ENCODE assay signal across 1 cellular context in the genomic region with DNA sequence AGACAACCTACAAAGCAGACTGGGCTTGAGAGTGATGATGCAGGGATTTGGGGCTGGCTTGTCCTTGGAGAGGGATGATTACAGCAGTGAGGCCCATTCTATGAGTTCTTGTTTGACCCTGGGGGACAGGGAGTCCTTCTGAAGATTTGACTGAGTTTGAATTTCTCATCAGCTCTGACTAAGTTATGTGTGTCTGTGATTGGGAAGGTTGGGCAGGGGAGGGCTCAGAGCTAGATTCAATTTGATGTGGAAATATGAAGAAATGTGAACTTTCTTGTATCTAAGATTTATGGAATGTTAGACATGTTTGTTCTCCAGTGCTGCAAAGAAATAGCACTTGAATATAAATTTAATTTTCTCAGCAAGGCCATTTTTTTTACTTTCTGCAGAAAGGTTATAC.
TF ChIP-seq lines count a peak whose summit lies in the region.

No MANE protein-coding gene starts in this region.

TF ChIP-seq in SK-N-SH, 30 proteins besides CTCF, POLR2A, EP300 and RAD21 (continued from another document):
- TF ChIP-seq, protein P1, sequence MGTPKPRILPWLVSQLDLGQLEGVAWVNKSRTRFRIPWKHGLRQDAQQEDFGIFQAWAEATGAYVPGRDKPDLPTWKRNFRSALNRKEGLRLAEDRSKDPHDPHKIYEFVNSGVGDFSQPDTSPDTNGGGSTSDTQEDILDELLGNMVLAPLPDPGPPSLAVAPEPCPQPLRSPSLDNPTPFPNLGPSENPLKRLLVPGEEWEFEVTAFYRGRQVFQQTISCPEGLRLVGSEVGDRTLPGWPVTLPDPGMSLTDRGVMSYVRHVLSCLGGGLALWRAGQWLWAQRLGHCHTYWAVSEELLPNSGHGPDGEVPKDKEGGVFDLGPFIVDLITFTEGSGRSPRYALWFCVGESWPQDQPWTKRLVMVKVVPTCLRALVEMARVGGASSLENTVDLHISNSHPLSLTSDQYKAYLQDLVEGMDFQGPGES (IDR thresholded peaks at IDR 0.05; ENCODE audit: low read depth, low read length) = no peak
- TF ChIP-seq TAF1 (IDR thresholded peaks at IDR 0.05; ENCODE audit: borderline replicate concordance, low read depth, low read length) = no peak
- no peak for TF ChIP-seq TCF12 (IDR thresholded peaks at IDR 0.05)
- TF ChIP-seq, protein P2, sequence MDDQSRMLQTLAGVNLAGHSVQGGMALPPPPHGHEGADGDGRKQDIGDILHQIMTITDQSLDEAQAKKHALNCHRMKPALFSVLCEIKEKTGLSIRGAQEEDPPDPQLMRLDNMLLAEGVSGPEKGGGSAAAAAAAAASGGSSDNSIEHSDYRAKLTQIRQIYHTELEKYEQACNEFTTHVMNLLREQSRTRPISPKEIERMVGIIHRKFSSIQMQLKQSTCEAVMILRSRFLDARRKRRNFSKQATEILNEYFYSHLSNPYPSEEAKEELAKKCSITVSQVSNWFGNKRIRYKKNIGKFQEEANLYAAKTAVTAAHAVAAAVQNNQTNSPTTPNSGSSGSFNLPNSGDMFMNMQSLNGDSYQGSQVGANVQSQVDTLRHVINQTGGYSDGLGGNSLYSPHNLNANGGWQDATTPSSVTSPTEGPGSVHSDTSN (IDR thresholded peaks at IDR 0.05) = no peak
- no peak for TF ChIP-seq CHD2 (IDR thresholded peaks at IDR 0.05; ENCODE audit: low read length, partially characterized antibody)
- TF ChIP-seq JUND (IDR thresholded peaks at IDR 0.05) = no peak
- TF ChIP-seq FOXJ3 (CRISPR knock-in tag; IDR thresholded peaks at IDR 0.05) = no peak
- TF ChIP-seq RFX5 (IDR thresholded peaks at IDR 0.05; ENCODE audit: low read length) = no peak
- TF ChIP-seq, protein P3, sequence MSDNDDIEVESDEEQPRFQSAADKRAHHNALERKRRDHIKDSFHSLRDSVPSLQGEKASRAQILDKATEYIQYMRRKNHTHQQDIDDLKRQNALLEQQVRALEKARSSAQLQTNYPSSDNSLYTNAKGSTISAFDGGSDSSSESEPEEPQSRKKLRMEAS (IDR thresholded peaks at IDR 0.05; ENCODE audit: low read depth) = no peak
- no peak for TF ChIP-seq MXI1 (IDR thresholded peaks at IDR 0.05; ENCODE audit: low read depth, low read length)
- TF ChIP-seq, protein P4, sequence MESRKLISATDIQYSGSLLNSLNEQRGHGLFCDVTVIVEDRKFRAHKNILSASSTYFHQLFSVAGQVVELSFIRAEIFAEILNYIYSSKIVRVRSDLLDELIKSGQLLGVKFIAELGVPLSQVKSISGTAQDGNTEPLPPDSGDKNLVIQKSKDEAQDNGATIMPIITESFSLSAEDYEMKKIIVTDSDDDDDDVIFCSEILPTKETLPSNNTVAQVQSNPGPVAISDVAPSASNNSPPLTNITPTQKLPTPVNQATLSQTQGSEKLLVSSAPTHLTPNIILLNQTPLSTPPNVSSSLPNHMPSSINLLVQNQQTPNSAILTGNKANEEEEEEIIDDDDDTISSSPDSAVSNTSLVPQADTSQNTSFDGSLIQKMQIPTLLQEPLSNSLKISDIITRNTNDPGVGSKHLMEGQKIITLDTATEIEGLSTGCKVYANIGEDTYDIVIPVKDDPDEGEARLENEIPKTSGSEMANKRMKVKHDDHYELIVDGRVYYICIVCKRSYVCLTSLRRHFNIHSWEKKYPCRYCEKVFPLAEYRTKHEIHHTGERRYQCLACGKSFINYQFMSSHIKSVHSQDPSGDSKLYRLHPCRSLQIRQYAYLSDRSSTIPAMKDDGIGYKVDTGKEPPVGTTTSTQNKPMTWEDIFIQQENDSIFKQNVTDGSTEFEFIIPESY (IDR thresholded peaks at IDR 0.05; ENCODE audit: borderline replicate concordance, low read depth) = no peak
